In the genomic region with DNA sequence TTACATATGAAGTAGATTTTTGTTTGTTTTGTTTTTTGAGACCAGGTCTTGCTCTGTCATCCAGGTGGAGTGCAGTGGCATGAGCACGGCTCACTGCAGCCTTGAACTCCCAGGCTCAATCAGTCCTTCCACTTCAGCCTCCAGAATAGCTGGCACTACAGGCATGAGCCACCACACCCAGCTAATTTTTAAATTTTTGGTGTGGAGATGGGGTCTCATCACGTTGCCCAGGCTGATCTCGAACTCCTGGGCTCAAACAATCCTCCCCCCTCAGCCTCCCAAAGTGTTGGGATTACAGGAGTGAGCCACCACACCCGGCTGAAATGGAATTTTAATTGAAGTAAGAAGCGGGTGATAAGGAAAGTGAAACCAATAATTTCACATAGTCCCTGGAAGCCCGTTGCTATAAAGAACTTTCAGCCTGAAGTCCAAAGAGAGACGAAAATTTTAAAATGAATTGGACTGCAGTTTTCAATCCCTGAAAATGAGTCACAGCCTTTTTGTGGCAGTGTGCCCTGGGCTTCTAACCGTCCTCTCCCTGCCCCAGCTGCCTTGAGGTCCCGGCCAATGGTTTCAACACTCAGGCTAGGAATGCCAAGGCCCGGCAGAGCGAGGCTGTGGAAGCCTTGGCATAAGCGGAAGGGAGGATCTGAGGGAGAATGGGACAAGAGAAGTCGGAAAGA, we compare ENCODE assay signal across 1 cellular context.
TF ChIP-seq lines count a peak whose summit lies in the region.

No MANE protein-coding gene starts in this region.

TF ChIP-seq in WTC11, 78 proteins besides CTCF, POLR2A, EP300 and RAD21 (continued from another document):
- TF ChIP-seq NR2C2 (CRISPR knock-in tag; IDR thresholded peaks at IDR 0.05) (no peak), ZNF138 (CRISPR knock-in tag; conservative IDR thresholded peaks at IDR 0.05) (no peak)
TF ChIP-seq in WTC11: peak in this region for 0.
